26 cellular contexts compared by ENCODE assay signal in genomic region chr12:124703852-124704251, GRCh38.
A peak's percentile ranks its signal among the peaks of the same experiment; 100 is the strongest.
DNase-seq lines count a peak whose midpoint lies in the region; ATAC-seq, FAIRE-seq and TF ChIP-seq lines count a peak whose summit lies in the region.
"Had no signal": no experiment of that assay in that cellular context is flagged by ENCODE, and none has a peak within 500 bp of the region (broad histone marks: within the 10 kb centered on the region; RNA-seq: fewer than 3 reads in every experiment).

No MANE protein-coding gene starts in this region.

- H3K27me3 Mint-ChIP-seq in CD14-positive monocyte (ENCODE audit: low read depth in 3 of 3), result peaks cover 1 to 15% (median 7%) of the 10 kb centered on the region in 3 donors
- peaks cover 5 to 8% of the 10 kb centered on the region in 2 donors for H3K27me3 Mint-ChIP-seq in CD8-positive, alpha-beta memory T cell
- H3K27me3 Mint-ChIP-seq in activated CD8-positive, alpha-beta T cell treated with anti-CD3 and anti-CD28 coated beads for 36 hours, result no peaks in the 10 kb centered on the region

- in situ Hi-C loops in K562 (cut with MboI), result no loop called here

- H3K79me2 ChIP-seq in K562 (ENCODE audit: control insufficient read depth, insufficient read depth, low read length), result no peaks in the 10 kb centered on the region

- BruUV-seq in K562 (replicated peaks; lab: Mats Ljungman, UMichigan), result no TSS peak

- FAIRE-seq in K562 (lab: Jason Lieb, UNC), result peak; percentile 6
- FAIRE-seq: endometrium, GM12891 had no signal

- peaks cover 0 to 3% of the 10 kb centered on the region in 2 experiments; a peak in 1 of 5 replicates for H3K4me1 ChIP-seq in K562 (replicated peaks in 1 of 2; ENCODE audit: control insufficient read depth in 2 of 2, insufficient read depth in 2 of 2, low read length in 2 of 2)
- peaks cover 59% of the 10 kb centered on the region for H3K4me1 ChIP-seq in lower lobe of right lung
- H3K4me1 ChIP-seq in CD8-positive, alpha-beta memory T cell (ENCODE audit: insufficient read depth, low read length), result no peaks in the 10 kb centered on the region

- peak overlapping the region; percentile 54 to 94 (median 80) for H3K27ac Mint-ChIP-seq in CD14-positive monocyte
- peak overlapping the region in 1 of 8 donors; percentile 27 for H3K27ac Mint-ChIP-seq in CD8-positive, alpha-beta memory T cell
- no peak overlapping the region for H3K27ac Mint-ChIP-seq in activated CD8-positive, alpha-beta T cell treated with anti-CD3 and anti-CD28 coated beads for 36 hours
- H3K27ac Mint-ChIP-seq: CD4-positive, alpha-beta memory T cell; T-helper 1 cell treated with Interleukin-12 subunit alpha and Interleukin-12 subunit beta and Interleukin-4 antibody, amounts not matched to agents 30 μg/mL and 1 μg/mL, for 36 hours had no signal

- H4K20me1 ChIP-seq in K562 (replicated peaks; ENCODE audit: control insufficient read depth, insufficient read depth, low read length), result 0 out of 2 replicates have a peak, but pooled peaks cover 5% of the 10 kb centered on the region

- intact Hi-C loops in CD14-positive monocyte (cut with micrococcal nuclease) (no loop called here), K562 (cut with micrococcal nuclease) (no loop called here), lower lobe of right lung (cut with DNase I) (no loop called here)
- intact Hi-C loops in activated CD8-positive, alpha-beta T cell treated with anti-CD3 and anti-CD28 coated beads for 36 hours (cut with micrococcal nuclease), result no loop called here

- H3K36me3 ChIP-seq in K562 (ENCODE audit: control insufficient read depth, insufficient read depth, low read length) (no peaks in the 10 kb centered on the region), lower lobe of right lung (no peaks in the 10 kb centered on the region)
- H3K36me3 ChIP-seq in CD8-positive, alpha-beta memory T cell (ENCODE audit: insufficient read depth, low read length), result no peaks in the 10 kb centered on the region

- H3K27me3 ChIP-seq in K562 (ENCODE audit: control insufficient read depth in 2 of 2, insufficient read depth in 2 of 2, low read length in 2 of 2) (peaks cover 51 to 80% of the 10 kb centered on the region in 2 experiments), lower lobe of right lung (ENCODE audit: low read depth) (no peaks in the 10 kb centered on the region)
- H3K27me3 ChIP-seq in CD8-positive, alpha-beta memory T cell (ENCODE audit: insufficient read depth, low read length, poor library complexity, severe bottlenecking), result peaks cover 5% of the 10 kb centered on the region

- H3K27ac ChIP-seq in K562 (ENCODE audit: extremely low read depth, low read depth, low read length), result no peak overlapping the region
- H3K27ac ChIP-seq in lower lobe of right lung, result peak overlapping the region; percentile 77
- H3K27ac ChIP-seq in CD8-positive, alpha-beta memory T cell (ENCODE audit: low read depth, low read length), result no peak overlapping the region
- H3K27ac ChIP-seq: coronary artery, GM23248 had no signal

- TF ChIP-seq POLR2A in K562 (conservative IDR thresholded peaks at IDR 0.05), result no peak

- POLR2A ChIA-PET in K562 (lab: Yijun Ruan, JAX), result interaction anchor here (0.7 to 2.8 kb wide), 3 partner anchors 8 to 220 kb away, joined by 3 to 13 read pairs (median 3); no protein-coding TSS in a partner anchor
- POLR2A ChIA-PET in CD8-positive, alpha-beta memory T cell (lab: Charles Lee), result no interaction called here
- POLR2A ChIA-PET in activated CD8-positive, alpha-beta T cell treated with anti-CD3 and anti-CD28 coated beads for 36 hours (lab: Charles Lee), result no interaction called here

- WGBS in K562 (ENCODE audit: insufficient coverage, low coverage, missing lambda C conversion rate), result 4% methylated on average over 8 of the region's 8 CpGs

- H3K9me3 ChIP-seq in K562 (replicated peaks; ENCODE audit: control insufficient read depth, insufficient read depth, low read depth, low read length) (peaks cover 4% of the 10 kb centered on the region), lower lobe of right lung (peaks cover 5% of the 10 kb centered on the region)
- no peaks in the 10 kb centered on the region for H3K9me3 ChIP-seq in CD8-positive, alpha-beta memory T cell (ENCODE audit: low read length)

- CTCF ChIA-PET in K562 (lab: Yijun Ruan, JAX; ENCODE audit: low intra/inter-chr PET ratio), result no interaction called here
- CTCF ChIA-PET in CD8-positive, alpha-beta memory T cell (lab: Charles Lee), result no interaction called here
- CTCF ChIA-PET in activated CD8-positive, alpha-beta T cell treated with anti-CD3 and anti-CD28 coated beads for 36 hours (lab: Charles Lee), result no interaction called here

- H2AFZ ChIP-seq in K562 (ENCODE audit: low read depth, low read length), result no peak overlapping the region
- H2AFZ ChIP-seq: GM23248 had no signal

- no peak overlapping the region for H3K4me3 ChIP-seq in K562
- no peak overlapping the region for H3K4me3 ChIP-seq in lower lobe of right lung
- no peak overlapping the region for H3K4me3 ChIP-seq in CD8-positive, alpha-beta memory T cell (ENCODE audit: low read length)
- H3K4me3 ChIP-seq: coronary artery, GM23248, lung had no signal

- TF ChIP-seq EP300 in Ishikawa (IDR thresholded peaks at IDR 0.05; ENCODE audit: borderline replicate concordance) (no peak), K562 (IDR thresholded peaks at IDR 0.05; ENCODE audit: low read length) (no peak)

- no peak overlapping the region for H3K9ac ChIP-seq in K562 (ENCODE audit: insufficient read depth in 1 of 2, low read depth in 2 of 2, low read length in 2 of 2)
- H3K9ac ChIP-seq: GM23248 had no signal

- no peaks in the 10 kb centered on the region for H3K9me1 ChIP-seq in K562 (ENCODE audit: control insufficient read depth, insufficient read depth, low read length)

- DNase-seq in CD14-positive monocyte (ENCODE audit: low spot score) (peak; percentile 82), K562 (ENCODE audit: extremely low read depth in 1 of 4, low spot score in 3 of 4) (no peak), lower lobe of right lung (peak; percentile 81), SHP77 treated with DMSO at 0.1 percent for 48 hours (lab: John Stamatoyannopoulos, UW) (no peak), NCI-H1092 (lab: John Stamatoyannopoulos, UW) (no peak)
- no peak for DNase-seq in CD8-positive, alpha-beta memory T cell
- no peak for DNase-seq in activated CD8-positive, alpha-beta T cell treated with anti-CD3 and anti-CD28 coated beads for 36 hours
- DNase-seq: activated CD4-positive, alpha-beta T cell treated with anti-CD3 and anti-CD28 coated beads, Interleukin-2, amount 50 U/mL, for 4 hours; activated gamma-delta T cell; activated T-cell treated with anti-CD3 and anti-CD28 coated beads for 4 hours; CD4-positive, alpha-beta memory T cell; DMS53; GM23248; head of caudate nucleus; KG1; NCI-H1105 treated with DMSO at 0.1 percent for 48 hours; NCI-H524; OCI-M1; SHP77; stimulated activated CD4-positive, alpha-beta T cell treated with anti-CD3 and anti-CD28 coated beads, Interleukin-12 subunit alpha, Interleukin-12 subunit beta, amount 100 ng/mL, for 4 hours had no signal

- H3K4me3 Mint-ChIP-seq in CD14-positive monocyte, result peak overlapping the region in 1 of 2 donors; percentile 57
- no peak overlapping the region for H3K4me3 Mint-ChIP-seq in CD8-positive, alpha-beta memory T cell
- H3K4me3 Mint-ChIP-seq in activated CD8-positive, alpha-beta T cell treated with anti-CD3 and anti-CD28 coated beads for 36 hours, result no peak overlapping the region
- H3K4me3 Mint-ChIP-seq: CD4-positive, alpha-beta memory T cell; T-helper 1 cell treated with Interleukin-12 subunit alpha and Interleukin-12 subunit beta and Interleukin-4 antibody, amounts not matched to agents 30 μg/mL and 1 μg/mL, for 36 hours had no signal

- no peak for TF ChIP-seq RAD21 in Ishikawa (IDR thresholded peaks at IDR 0.05; ENCODE audit: low read depth)
- TF ChIP-seq RAD21 in K562 (CRISPR knock-in tag; conservative IDR thresholded peaks at IDR 0.05 in 1 of 2, IDR thresholded peaks at IDR 0.05 in 1 of 2), result no peak

- H3K9me3 Mint-ChIP-seq in CD14-positive monocyte, result peaks cover 0 to 5% (median 1%) of the 10 kb centered on the region in 7 donors
- peaks cover 0 to 5% (median 0%) of the 10 kb centered on the region in 5 donors for H3K9me3 Mint-ChIP-seq in CD8-positive, alpha-beta memory T cell
- no peaks in the 10 kb centered on the region for H3K9me3 Mint-ChIP-seq in activated CD8-positive, alpha-beta T cell treated with anti-CD3 and anti-CD28 coated beads for 36 hours
- H3K9me3 Mint-ChIP-seq: T-helper 1 cell treated with Interleukin-12 subunit alpha and Interleukin-12 subunit beta and Interleukin-4 antibody, amounts not matched to agents 30 μg/mL and 1 μg/mL, for 36 hours had no signal

- peaks cover 51% of the 10 kb centered on the region for H3K4me1 Mint-ChIP-seq in CD14-positive monocyte
- no peaks in the 10 kb centered on the region for H3K4me1 Mint-ChIP-seq in CD8-positive, alpha-beta memory T cell
- no peaks in the 10 kb centered on the region for H3K4me1 Mint-ChIP-seq in activated CD8-positive, alpha-beta T cell treated with anti-CD3 and anti-CD28 coated beads for 36 hours (ENCODE audit: low read depth)
- H3K4me1 Mint-ChIP-seq: CD4-positive, alpha-beta memory T cell had no signal

- no peak overlapping the region for H3K4me2 ChIP-seq in K562 (ENCODE audit: insufficient read depth, low read length)

- peaks cover 0 to 2% of the 10 kb centered on the region in 2 donors for H3K36me3 Mint-ChIP-seq in CD14-positive monocyte
- no peaks in the 10 kb centered on the region for H3K36me3 Mint-ChIP-seq in CD8-positive, alpha-beta memory T cell
- no peaks in the 10 kb centered on the region for H3K36me3 Mint-ChIP-seq in activated CD8-positive, alpha-beta T cell treated with anti-CD3 and anti-CD28 coated beads for 36 hours (ENCODE audit: low read depth)
- H3K36me3 Mint-ChIP-seq: CD4-positive, alpha-beta memory T cell had no signal

- no peak for ATAC-seq in K562
- ATAC-seq in lower lobe of right lung, result no peak
- no peak for ATAC-seq in activated CD8-positive, alpha-beta T cell treated with anti-CD3 and anti-CD28 coated beads for 36 hours

- TF ChIP-seq CTCF in CD14-positive monocyte (IDR thresholded peaks at IDR 0.05) (no peak), K562 (IDR thresholded peaks at IDR 0.05 in 2 of 3, conservative IDR thresholded peaks at IDR 0.05 in 1 of 3; ENCODE audit: insufficient read depth in 2 of 3, low read depth in 1 of 3, low read length in 3 of 3) (no peak), lower lobe of right lung (IDR thresholded peaks at IDR 0.05) (no peak)
- TF ChIP-seq CTCF in activated CD8-positive, alpha-beta T cell treated with anti-CD3 and anti-CD28 coated beads for 36 hours (IDR thresholded peaks at IDR 0.05), result no peak

TF ChIP-seq in Ishikawa, 13 proteins besides CTCF, POLR2A, EP300 and RAD21:
- TF ChIP-seq EGR1 (IDR thresholded peaks at IDR 0.05), result no peak
- peak; percentile 12; the same call in 1 of the 2 replicates for TF ChIP-seq CEBPB (IDR thresholded peaks at IDR 0.05)

TF ChIP-seq in K562, 482 proteins besides CTCF, POLR2A, EP300 and RAD21 (continues in another document):
- TF ChIP-seq CEBPG (CRISPR knock-in tag; IDR thresholded peaks at IDR 0.05) (no peak), CEBPG (tag; conservative IDR thresholded peaks at IDR 0.05 in 1 of 2, IDR thresholded peaks at IDR 0.05 in 1 of 2) (peak; percentile 54 to 74; a peak in 3 of 4 replicates)

Comparison
In these comparisons a context has a peak if more than half of its experiments do, and no peak if none do; other contexts are left out.
1. DNase-seq: peak in CD14-positive monocyte (single experiment) and lower lobe of right lung (single experiment); none in K562 (0 of 4), CD8-positive, alpha-beta memory T cell (0 of 5), activated CD8-positive, alpha-beta T cell treated with anti-CD3 and anti-CD28 coated beads for 36 hours (single experiment), SHP77 treated with DMSO at 0.1 percent for 48 hours (single experiment) and NCI-H1092 (single experiment).